ENCODE assay signal across 19 cellular contexts in the genomic region with DNA sequence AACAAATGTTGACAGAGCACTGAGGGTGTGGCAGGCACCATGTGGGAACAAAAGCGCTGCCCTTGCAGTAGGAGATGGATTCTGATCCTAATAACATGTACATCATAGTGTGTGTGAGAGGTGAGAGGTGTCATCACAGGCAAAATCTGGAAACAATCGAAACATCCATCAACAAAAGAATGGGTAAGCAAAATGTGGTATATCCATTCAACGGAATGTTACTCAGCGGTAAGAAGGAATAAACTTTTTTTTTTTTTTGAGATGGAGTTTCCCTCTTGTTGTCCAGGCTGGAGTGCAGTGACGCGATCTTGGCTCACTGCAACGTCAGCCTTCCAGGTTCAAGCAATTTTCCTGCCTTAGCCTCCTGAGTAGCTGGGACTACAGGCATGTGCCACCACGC.
"Had no signal": no experiment of that assay in that cellular context is flagged by ENCODE, and none has a peak within 500 bp of the region (broad histone marks: within the 10 kb centered on the region; RNA-seq: fewer than 3 reads in every experiment).

No MANE protein-coding gene starts in this region.

- H3K27me3 ChIP-seq: gastrocnemius medialis, heart right ventricle, left lung had no signal

- DNase-seq: dermis blood vessel endothelial cell; dorsolateral prefrontal cortex; effector CD4-positive, alpha-beta T cell; effector memory CD4-positive, alpha-beta T cell; foreskin melanocyte; gastrocnemius medialis; glutamatergic neuron; head of caudate nucleus; heart right ventricle; hippocampal formation; left cardiac atrium; left lung; left ventricle myocardium superior; lower lobe of right lung; mesenchymal stem cell; mucosa of descending colon; naive B cell had no signal

- H3K9me3 ChIP-seq: gastrocnemius medialis, heart right ventricle, left lung, lower lobe of right lung, mucosa of descending colon had no signal

- H3K27ac ChIP-seq: coronary artery, dorsolateral prefrontal cortex, esophagus muscularis mucosa, gastrocnemius medialis, heart right ventricle, left lung, lower lobe of right lung had no signal

- H3K4me1 ChIP-seq: esophagus muscularis mucosa, gastrocnemius medialis, heart right ventricle, left lung, lower lobe of right lung had no signal

- ATAC-seq: gastrocnemius medialis, heart right ventricle, left cardiac atrium, left lung, left ventricle myocardium superior, lower lobe of right lung, mucosa of descending colon had no signal

- H3K36me3 ChIP-seq: esophagus muscularis mucosa, gastrocnemius medialis, heart right ventricle, left lung, lower lobe of right lung had no signal

- H3K4me3 ChIP-seq: coronary artery, dorsolateral prefrontal cortex, esophagus muscularis mucosa, gastrocnemius medialis, heart right ventricle, left lung, lower lobe of right lung, mucosa of descending colon had no signal
